15 cellular contexts compared by ENCODE assay signal in the genomic region with DNA sequence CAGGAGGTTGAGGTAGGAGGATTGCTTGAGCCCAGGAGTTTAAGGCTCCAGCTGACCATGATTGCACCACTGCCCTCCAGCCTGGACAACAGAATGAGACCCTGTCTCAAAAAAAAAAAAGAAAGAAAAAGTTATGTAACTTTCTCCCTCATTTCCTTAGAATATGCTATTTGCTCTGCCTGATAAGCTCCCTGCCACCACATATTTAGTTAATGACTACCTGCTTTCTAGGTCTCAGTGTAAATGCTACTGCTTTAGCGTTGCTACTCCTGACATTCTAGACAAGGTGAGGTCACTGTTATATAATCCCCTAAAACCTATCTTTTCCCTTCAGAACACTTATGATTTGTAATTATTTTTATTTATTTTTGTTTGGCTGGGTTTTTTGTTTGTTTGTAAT.
A peak's percentile ranks its signal among the peaks of the same experiment; 100 is the strongest.
DNase-seq lines count a peak whose midpoint lies in the region; ATAC-seq and TF ChIP-seq lines count a peak whose summit lies in the region.
"Had no signal": no experiment of that assay in that cellular context is flagged by ENCODE, and none has a peak within 500 bp of the region (broad histone marks: within the 10 kb centered on the region; RNA-seq: fewer than 3 reads in every experiment).

No MANE protein-coding gene starts in this region.

- H3K27ac ChIP-seq in body of pancreas (peak overlapping the region in 1 of 4 donors; percentile 28), right lobe of liver (peak overlapping the region in 1 of 3 donors; percentile 47)
- H3K27ac ChIP-seq: BLaER1 treated with 17β-estradiol and CSF1 and Interleukin-3, amounts not matched to agents 10 nM and 100 nM; GM23248 had no signal

- H3K4me3 Mint-ChIP-seq in progenitor cell of endocrine pancreas (ENCODE audit: low read depth), result no peak overlapping the region
- H3K4me3 Mint-ChIP-seq: CD4-positive, alpha-beta T cell had no signal

- H3K27me3 Mint-ChIP-seq in progenitor cell of endocrine pancreas, result no peaks in the 10 kb centered on the region
- H3K27me3 Mint-ChIP-seq: CD4-positive, alpha-beta T cell had no signal

- peak overlapping the region; percentile 38 for H3K27ac Mint-ChIP-seq in progenitor cell of endocrine pancreas
- H3K27ac Mint-ChIP-seq: CD4-positive, alpha-beta T cell had no signal

- TF ChIP-seq POLR2A in body of pancreas (IDR thresholded peaks at IDR 0.05) (no peak), right lobe of liver (IDR thresholded peaks at IDR 0.05) (no peak)

- H3K9me3 Mint-ChIP-seq in progenitor cell of endocrine pancreas (ENCODE audit: low read depth), result peaks cover 9% of the 10 kb centered on the region

- ATAC-seq in body of pancreas (peak; percentile 91), right lobe of liver (peak; percentile 67 to 84 (median 74)), HG03097 (IDR thresholded peaks at IDR 0.05; ENCODE audit: low FRiP score, unreplicated experiment) (no peak)

- H3K36me3 ChIP-seq in body of pancreas (replicated peaks in 1 of 2; ENCODE audit: insufficient read depth in 1 of 2, low read depth in 2 of 2), result no peaks in the 10 kb centered on the region
- no peaks in the 10 kb centered on the region for H3K36me3 ChIP-seq in right lobe of liver
- H3K36me3 ChIP-seq in BE2C, result no peaks in the 10 kb centered on the region
- H3K36me3 ChIP-seq: BLaER1 treated with 17β-estradiol and CSF1 and Interleukin-3, amounts not matched to agents 10 nM and 100 nM had no signal

- peaks cover 4% of the 10 kb centered on the region for H3K36me3 Mint-ChIP-seq in progenitor cell of endocrine pancreas (ENCODE audit: insufficient read depth)

- DNase-seq in HuH-7.5 (ENCODE audit: low spot score), result peak; percentile 53
- no peak for DNase-seq in body of pancreas
- DNase-seq in right lobe of liver, result no peak
- DNase-seq in progenitor cell of endocrine pancreas (ENCODE audit: low spot score, unreplicated experiment), result no peak
- no peak for DNase-seq in SW480 (ENCODE audit: low spot score)
- no peak for DNase-seq in CD1c-positive myeloid dendritic cell (ENCODE audit: extremely low spot score)
- no peak for DNase-seq in BE2C
- DNase-seq: CD4-positive, alpha-beta T cell; DMS153; DMS79 treated with DMSO at 0.1 percent for 48 hours; GDM1; GM23248; H7 had no signal

- no peak overlapping the region for H3K4me3 ChIP-seq in body of pancreas
- H3K4me3 ChIP-seq in right lobe of liver, result no peak overlapping the region
- no peak overlapping the region for H3K4me3 ChIP-seq in BE2C (ENCODE audit: low read depth, low read length)
- H3K4me3 ChIP-seq: BLaER1 treated with 17β-estradiol and CSF1 and Interleukin-3, amounts not matched to agents 10 nM and 100 nM; GM23248 had no signal

- WGBS in body of pancreas, 2 donors, result 16 to 28% methylated on average over 1 of the region's 1 CpG
- 12% methylated on average over 1 of the region's 1 CpG for WGBS in right lobe of liver (ENCODE audit: insufficient coverage, low coverage, low lambda C conversion rate, missing lambda C conversion rate)

- intact Hi-C loops in body of pancreas (cut with DNase I) (no loop called here), right lobe of liver (cut with DNase I) (no loop called here)

- H3K9me3 ChIP-seq in body of pancreas (no peaks in the 10 kb centered on the region), right lobe of liver (no peaks in the 10 kb centered on the region), BE2C (no peaks in the 10 kb centered on the region)

- TF ChIP-seq CTCF in body of pancreas (IDR thresholded peaks at IDR 0.05) (no peak), right lobe of liver (IDR thresholded peaks at IDR 0.05) (no peak), progenitor cell of endocrine pancreas (IDR thresholded peaks at IDR 0.05; ENCODE audit: unreplicated experiment) (no peak), BE2C (IDR thresholded peaks at IDR 0.05; ENCODE audit: low read depth, low read length) (no peak)

- H3K4me1 ChIP-seq in body of pancreas (peaks cover 13% of the 10 kb centered on the region), right lobe of liver (peaks cover 0 to 25% (median 9%) of the 10 kb centered on the region in 4 donors), BE2C (no peaks in the 10 kb centered on the region)

- no peaks in the 10 kb centered on the region for H3K27me3 ChIP-seq in body of pancreas
- H3K27me3 ChIP-seq in right lobe of liver, result no peaks in the 10 kb centered on the region
- no peaks in the 10 kb centered on the region for H3K27me3 ChIP-seq in BE2C
- H3K27me3 ChIP-seq: BLaER1 treated with 17β-estradiol and CSF1 and Interleukin-3, amounts not matched to agents 10 nM and 100 nM had no signal

- peaks cover 27% of the 10 kb centered on the region for H3K4me1 Mint-ChIP-seq in progenitor cell of endocrine pancreas (ENCODE audit: low read depth)
